In genomic region chr18:63140038-63140450, GRCh38 we compare ENCODE assay signal across 1 cellular context.
TF ChIP-seq lines count a peak whose summit lies in the region.

No MANE protein-coding gene starts in this region.

TF ChIP-seq in IMR-90, 13 proteins besides CTCF, POLR2A, EP300 and RAD21:
- TF ChIP-seq NFE2L2 (IDR thresholded peaks at IDR 0.05; ENCODE audit: low read depth, low read length), result no peak
- peak; percentile 38; the same call in 1 of the 2 replicates for TF ChIP-seq MAFK (IDR thresholded peaks at IDR 0.05; ENCODE audit: low read depth, low read length)
TF ChIP-seq in IMR-90: peak in this region for 1.
